ENCODE assay signal across 21 cellular contexts in the genomic region with DNA sequence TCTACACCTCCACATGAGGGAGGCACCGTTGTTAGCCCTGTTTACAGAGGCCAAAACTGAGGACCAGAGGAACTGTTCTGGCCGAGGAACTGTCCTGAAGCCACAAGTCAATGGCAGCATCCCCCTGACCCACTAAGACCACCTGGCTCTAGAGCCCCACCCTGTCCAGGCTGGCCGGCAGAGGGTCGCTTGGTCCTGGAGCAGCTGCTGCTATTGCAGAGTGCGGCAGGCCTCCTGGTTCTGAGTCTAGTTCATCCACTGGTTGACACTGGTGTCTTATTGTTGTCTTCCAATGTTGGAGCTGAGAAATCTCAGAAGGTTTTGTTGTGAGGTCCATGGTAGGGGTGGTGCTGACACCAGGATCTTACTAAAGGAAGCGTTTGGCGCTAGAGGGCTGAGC. TPM values are rescaled to one million over a fixed set of nuclear protein-coding genes. Genes with fewer than 3 reads are reported as not detected.
DNase-seq lines count a peak whose midpoint lies in the region; ATAC-seq and TF ChIP-seq lines count a peak whose summit lies in the region.
"Had no signal": no experiment of that assay in that cellular context is flagged by ENCODE, and none has a peak within 500 bp of the region (broad histone marks: within the 10 kb centered on the region; RNA-seq: fewer than 3 reads in every experiment).

No MANE protein-coding gene starts in this region.

- ATAC-seq in GM18861 (IDR thresholded peaks at IDR 0.05; ENCODE audit: unreplicated experiment) = no peak
- ATAC-seq in T-cell (replicated peaks in 1 of 4) = no peak
- ATAC-seq: A549, HCT116 had no signal

- H3K27me3 ChIP-seq in esophagus muscularis mucosa (no peaks in the 10 kb centered on the region), testis (no peaks in the 10 kb centered on the region)

- no peak overlapping the region for H3K27ac Mint-ChIP-seq in T-cell
- H3K27ac Mint-ChIP-seq: CD4-positive, alpha-beta T cell; HFFc6 had no signal

- peak; percentile 40 for DNase-seq in activated CD8-positive, alpha-beta memory T cell treated with anti-CD3 and anti-CD28 coated beads for 24 hours
- no peak for DNase-seq in activated CD8-positive, alpha-beta memory T cell treated with anti-CD3 and anti-CD28 coated beads, Interleukin-2, amount 50 U/mL, for 4 hours
- peak; percentile 62 for DNase-seq in esophagus muscularis mucosa (ENCODE audit: extremely low spot score)
- peak; percentile 60 for DNase-seq in mesenteric fat pad (ENCODE audit: low spot score)
- peak; percentile 11 for DNase-seq in testis
- DNase-seq in DMS153 treated with DMSO at 0.1 percent for 48 hours (lab: John Stamatoyannopoulos, UW; ENCODE audit: unreplicated experiment) = no peak
- no peak for DNase-seq in T-cell
- DNase-seq: AML-193; Caco-2; CD4-positive, alpha-beta T cell; DMS79; GDM1; GOT3; H7; HFFc6 had no signal

- no peak for TF ChIP-seq CTCF in esophagus muscularis mucosa (IDR thresholded peaks at IDR 0.05)
- TF ChIP-seq CTCF in testis (IDR thresholded peaks at IDR 0.05) = no peak

- H3K27ac ChIP-seq in esophagus muscularis mucosa (replicated peaks in 1 of 4) (no peak overlapping the region), testis (no peak overlapping the region)
- H3K27ac ChIP-seq: 22Rv1, A549, C4-2B, HL-60 had no signal

- H3K4me3 ChIP-seq in esophagus muscularis mucosa (no peak overlapping the region), testis (no peak overlapping the region)
- H3K4me3 ChIP-seq: A549 had no signal

- no peak for TF ChIP-seq EP300 in esophagus muscularis mucosa (IDR thresholded peaks at IDR 0.05)

- 100% methylated on average over 3 of the region's 7 CpGs for WGBS in esophagus muscularis mucosa
- WGBS in testis, 2 donors = 93 to 97% methylated on average over 3 to 7 of the region's 7 CpGs

- H3K4me3 Mint-ChIP-seq in T-cell = no peak overlapping the region
- H3K4me3 Mint-ChIP-seq: CD4-positive, alpha-beta T cell; HFFc6 had no signal

- POLR2A ChIA-PET in T-cell (lab: Charles Lee) = no interaction called here

- no peak for TF ChIP-seq POLR2A in esophagus muscularis mucosa (IDR thresholded peaks at IDR 0.05; ENCODE audit: low read depth)
- no peak for TF ChIP-seq POLR2A in testis (IDR thresholded peaks at IDR 0.05)

- H3K9me3 Mint-ChIP-seq in T-cell = peaks cover 0 to 3% (median 0%) of the 10 kb centered on the region in 3 donors
- H3K9me3 Mint-ChIP-seq: HFFc6 had no signal

- H3K4me1 Mint-ChIP-seq in T-cell = peaks cover 0 to 3% (median under 1%) of the 10 kb centered on the region in 3 donors

- H3K4me1 ChIP-seq in esophagus muscularis mucosa (peaks cover 4 to 9% (median 7%) of the 10 kb centered on the region in 4 donors), testis (peaks cover 2% of the 10 kb centered on the region)
- H3K4me1 ChIP-seq: A549, Caco-2 had no signal

- H3K36me3 Mint-ChIP-seq in T-cell = peaks cover 3% of the 10 kb centered on the region

- H3K9me3 ChIP-seq in esophagus muscularis mucosa (no peaks in the 10 kb centered on the region), testis (no peaks in the 10 kb centered on the region)
- H3K9me3 ChIP-seq: A549, Caco-2 had no signal

- intact Hi-C loops in esophagus muscularis mucosa (cut with DNase I) = no loop called here
- intact Hi-C loops in testis (cut with DNase I; ENCODE audit: low total_unique reads) = no loop called here

- no peaks in the 10 kb centered on the region for H3K27me3 Mint-ChIP-seq in T-cell

- H3K36me3 ChIP-seq in esophagus muscularis mucosa = no peaks in the 10 kb centered on the region
- H3K36me3 ChIP-seq in testis (ENCODE audit: low read depth, missing control alignments) = no peaks in the 10 kb centered on the region

- CTCF ChIA-PET in T-cell (lab: Charles Lee) = no interaction called here

RNA-seq across cellular contexts. Expression of a gene that starts 26.6 kb away (rescaled TPM):
- total RNA-seq in esophagus muscularis mucosa (10 to 100 TPM; 29.5 to 57.0 (median 41.3) TPM), mesenteric fat pad (169 TPM), testis (1 to 10 TPM; 2.4 TPM), T-cell (under 1 TPM in 3 of 5 donors, not detected in 2; 0.10 to 0.82 (median 0.13) TPM)
- 30.7 TPM for polyA plus RNA-seq in testis (ENCODE audit: insufficient read depth, low read depth, low replicate concordance)
- total RNA-seq: Caco-2; CD4-positive, alpha-beta T cell had no signal

Comparison
In these comparisons a context has a peak if more than half of its experiments do, and no peak if none do; other contexts are left out.
1. DNase-seq: peak in activated CD8-positive, alpha-beta memory T cell treated with anti-CD3 and anti-CD28 coated beads for 24 hours (single experiment), esophagus muscularis mucosa (single experiment), mesenteric fat pad (single experiment) and testis (single experiment); none in activated CD8-positive, alpha-beta memory T cell treated with anti-CD3 and anti-CD28 coated beads, Interleukin-2, amount 50 U/mL, for 4 hours (single experiment), DMS153 treated with DMSO at 0.1 percent for 48 hours (single experiment) and T-cell (0 of 34).
2. RNA of a gene that starts 26.6 kb away (total RNA-seq): 169 TPM in mesenteric fat pad (single experiment) and 29.5 to 57.0 TPM in esophagus muscularis mucosa; 2.4 TPM in testis and 0.10 to 0.82 TPM in T-cell; every median in the first group is over 4 times any median in the second.